In the genomic region with DNA sequence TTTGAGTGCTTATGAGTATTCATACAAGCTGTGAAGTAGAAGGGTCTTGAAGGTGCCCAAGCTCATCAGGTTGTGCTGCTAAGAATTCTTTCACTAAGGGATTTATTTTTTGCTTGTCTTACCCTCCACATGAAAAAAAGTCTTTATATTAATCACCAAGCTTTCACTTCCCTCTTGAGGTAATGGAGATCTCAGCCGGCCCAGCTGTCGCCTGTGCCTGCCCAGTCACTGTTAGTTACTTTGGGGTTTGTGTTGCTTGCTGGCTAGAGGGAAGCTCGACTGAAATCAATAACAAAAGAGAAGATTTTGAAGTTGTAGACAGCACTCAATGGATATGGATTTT, we compare ENCODE assay signal across 2 cellular contexts.
A peak's percentile ranks its signal among the peaks of the same experiment; 100 is the strongest.
TF ChIP-seq lines count a peak whose summit lies in the region.

No MANE protein-coding gene starts in this region.

TF ChIP-seq in GM12878, 131 proteins besides CTCF, POLR2A, EP300 and RAD21 (continued from another document and continues in another):
- TF ChIP-seq, protein P1, sequence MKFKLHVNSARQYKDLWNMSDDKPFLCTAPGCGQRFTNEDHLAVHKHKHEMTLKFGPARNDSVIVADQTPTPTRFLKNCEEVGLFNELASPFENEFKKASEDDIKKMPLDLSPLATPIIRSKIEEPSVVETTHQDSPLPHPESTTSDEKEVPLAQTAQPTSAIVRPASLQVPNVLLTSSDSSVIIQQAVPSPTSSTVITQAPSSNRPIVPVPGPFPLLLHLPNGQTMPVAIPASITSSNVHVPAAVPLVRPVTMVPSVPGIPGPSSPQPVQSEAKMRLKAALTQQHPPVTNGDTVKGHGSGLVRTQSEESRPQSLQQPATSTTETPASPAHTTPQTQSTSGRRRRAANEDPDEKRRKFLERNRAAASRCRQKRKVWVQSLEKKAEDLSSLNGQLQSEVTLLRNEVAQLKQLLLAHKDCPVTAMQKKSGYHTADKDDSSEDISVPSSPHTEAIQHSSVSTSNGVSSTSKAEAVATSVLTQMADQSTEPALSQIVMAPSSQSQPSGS (IDR thresholded peaks at IDR 0.05; ENCODE audit: low read length), result peak; percentile 86
- TF ChIP-seq IRF4 (IDR thresholded peaks at IDR 0.05; ENCODE audit: low read depth, low read length) (peak; percentile 98), ZNF217 (IDR thresholded peaks at IDR 0.05) (peak; percentile 76), SRF (IDR thresholded peaks at IDR 0.05; ENCODE audit: low read depth in 2 of 2, low read length in 2 of 2) (peak in 1 of 2 experiments; percentile 58; a peak in 1 of 4 replicates), SMC3 (IDR thresholded peaks at IDR 0.05; ENCODE audit: borderline replicate concordance, low read length) (peak; percentile 24; the same call in 1 of the 2 replicates), BHLHE40 (IDR thresholded peaks at IDR 0.05; ENCODE audit: borderline replicate concordance in 1 of 2, low read depth in 2 of 2, low read length in 1 of 2) (0 out of 4 replicates have a peak, but pooled peaks have one; percentile 16 to 32), MTA2 (IDR thresholded peaks at IDR 0.05; ENCODE audit: low read depth) (peak; percentile 68), CBX3 (IDR thresholded peaks at IDR 0.05; ENCODE audit: borderline replicate concordance, low read depth) (no peak), NKRF (conservative IDR thresholded peaks at IDR 0.05) (no peak), CBFB (IDR thresholded peaks at IDR 0.05; ENCODE audit: low read depth) (no peak), SPI1 (IDR thresholded peaks at IDR 0.05; ENCODE audit: borderline replicate concordance, insufficient read depth, low read depth, low read length) (peak; percentile 99), YY1 (IDR thresholded peaks at IDR 0.05; ENCODE audit: low read depth, low read length) (peak; percentile 45; the same call in 1 of the 2 replicates), CREB1 (IDR thresholded peaks at IDR 0.05; ENCODE audit: low read depth) (no peak), DPF2 (IDR thresholded peaks at IDR 0.05) (peak; percentile 97), TCF3 (IDR thresholded peaks at IDR 0.05; ENCODE audit: borderline replicate concordance, insufficient read depth, low read depth, low read length) (peak; percentile 98), RCOR1 (conservative IDR thresholded peaks at IDR 0.05; ENCODE audit: low read depth, low read length) (peak; percentile 90; the same call in 1 of the 2 replicates), NFYA (IDR thresholded peaks at IDR 0.05; ENCODE audit: borderline replicate concordance, low read depth, low read length) (no peak)
- TF ChIP-seq, protein P2, sequence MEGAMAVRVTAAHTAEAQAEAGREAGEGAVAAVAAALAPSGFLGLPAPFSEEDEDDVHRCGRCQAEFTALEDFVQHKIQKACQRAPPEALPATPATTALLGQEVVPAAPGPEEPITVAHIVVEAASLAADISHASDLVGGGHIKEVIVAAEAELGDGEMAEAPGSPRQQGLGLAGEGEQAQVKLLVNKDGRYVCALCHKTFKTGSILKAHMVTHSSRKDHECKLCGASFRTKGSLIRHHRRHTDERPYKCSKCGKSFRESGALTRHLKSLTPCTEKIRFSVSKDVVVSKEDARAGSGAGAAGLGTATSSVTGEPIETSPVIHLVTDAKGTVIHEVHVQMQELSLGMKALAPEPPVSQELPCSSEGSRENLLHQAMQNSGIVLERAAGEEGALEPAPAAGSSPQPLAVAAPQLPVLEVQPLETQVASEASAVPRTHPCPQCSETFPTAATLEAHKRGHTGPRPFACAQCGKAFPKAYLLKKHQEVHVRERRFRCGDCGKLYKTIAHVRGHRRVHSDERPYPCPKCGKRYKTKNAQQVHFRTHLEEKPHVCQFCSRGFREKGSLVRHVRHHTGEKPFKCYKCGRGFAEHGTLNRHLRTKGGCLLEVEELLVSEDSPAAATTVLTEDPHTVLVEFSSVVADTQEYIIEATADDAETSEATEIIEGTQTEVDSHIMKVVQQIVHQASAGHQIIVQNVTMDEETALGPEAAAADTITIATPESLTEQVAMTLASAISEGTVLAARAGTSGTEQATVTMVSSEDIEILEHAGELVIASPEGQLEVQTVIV (IDR thresholded peaks at IDR 0.05; ENCODE audit: borderline replicate concordance, partially characterized antibody), result no peak
- TF ChIP-seq, protein P3, sequence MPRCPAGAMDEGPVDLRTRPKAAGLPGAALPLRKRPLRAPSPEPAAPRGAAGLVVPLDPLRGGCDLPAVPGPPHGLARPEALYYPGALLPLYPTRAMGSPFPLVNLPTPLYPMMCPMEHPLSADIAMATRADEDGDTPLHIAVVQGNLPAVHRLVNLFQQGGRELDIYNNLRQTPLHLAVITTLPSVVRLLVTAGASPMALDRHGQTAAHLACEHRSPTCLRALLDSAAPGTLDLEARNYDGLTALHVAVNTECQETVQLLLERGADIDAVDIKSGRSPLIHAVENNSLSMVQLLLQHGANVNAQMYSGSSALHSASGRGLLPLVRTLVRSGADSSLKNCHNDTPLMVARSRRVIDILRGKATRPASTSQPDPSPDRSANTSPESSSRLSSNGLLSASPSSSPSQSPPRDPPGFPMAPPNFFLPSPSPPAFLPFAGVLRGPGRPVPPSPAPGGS (IDR thresholded peaks at IDR 0.05; ENCODE audit: borderline replicate concordance, insufficient read depth, low read depth, low read length, poor library complexity, severe bottlenecking), result peak; percentile 59

TF ChIP-seq in SK-N-SH treated with all-trans-retinoic acid at 6 μM for 48 hours, 23 proteins besides CTCF, POLR2A, EP300 and RAD21 (continued from another document):
- TF ChIP-seq CSDC2 (CRISPR knock-in tag; IDR thresholded peaks at IDR 0.05) (no peak), TCF4 (CRISPR knock-in tag; IDR thresholded peaks at IDR 0.05; ENCODE audit: borderline replicate concordance) (no peak), GLIS3 (CRISPR knock-in tag; IDR thresholded peaks at IDR 0.05) (no peak), TOX (CRISPR knock-in tag; IDR thresholded peaks at IDR 0.05; ENCODE audit: borderline replicate concordance) (no peak), ZNF8 (CRISPR knock-in tag; IDR thresholded peaks at IDR 0.05) (no peak), ZC3H10 (CRISPR knock-in tag; IDR thresholded peaks at IDR 0.05) (no peak), ISL1 (CRISPR knock-in tag; IDR thresholded peaks at IDR 0.05) (no peak), ARNTL (CRISPR knock-in tag; IDR thresholded peaks at IDR 0.05; ENCODE audit: borderline replicate concordance, low read depth) (no peak), PPARA (CRISPR knock-in tag; IDR thresholded peaks at IDR 0.05; ENCODE audit: borderline replicate concordance) (no peak), CSRNP3 (CRISPR knock-in tag; IDR thresholded peaks at IDR 0.05) (no peak), BACH2 (CRISPR knock-in tag; IDR thresholded peaks at IDR 0.05; ENCODE audit: borderline replicate concordance) (no peak), ZFP30 (CRISPR knock-in tag; IDR thresholded peaks at IDR 0.05) (no peak), ZNF70 (CRISPR knock-in tag; IDR thresholded peaks at IDR 0.05) (no peak), OSR1 (CRISPR knock-in tag; IDR thresholded peaks at IDR 0.05) (no peak)
- TF ChIP-seq, protein P4, sequence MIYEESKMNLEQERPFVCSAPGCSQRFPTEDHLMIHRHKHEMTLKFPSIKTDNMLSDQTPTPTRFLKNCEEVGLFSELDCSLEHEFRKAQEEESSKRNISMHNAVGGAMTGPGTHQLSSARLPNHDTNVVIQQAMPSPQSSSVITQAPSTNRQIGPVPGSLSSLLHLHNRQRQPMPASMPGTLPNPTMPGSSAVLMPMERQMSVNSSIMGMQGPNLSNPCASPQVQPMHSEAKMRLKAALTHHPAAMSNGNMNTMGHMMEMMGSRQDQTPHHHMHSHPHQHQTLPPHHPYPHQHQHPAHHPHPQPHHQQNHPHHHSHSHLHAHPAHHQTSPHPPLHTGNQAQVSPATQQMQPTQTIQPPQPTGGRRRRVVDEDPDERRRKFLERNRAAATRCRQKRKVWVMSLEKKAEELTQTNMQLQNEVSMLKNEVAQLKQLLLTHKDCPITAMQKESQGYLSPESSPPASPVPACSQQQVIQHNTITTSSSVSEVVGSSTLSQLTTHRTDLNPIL (CRISPR knock-in tag; IDR thresholded peaks at IDR 0.05; ENCODE audit: low read depth), result no peak
